In the genomic region with DNA sequence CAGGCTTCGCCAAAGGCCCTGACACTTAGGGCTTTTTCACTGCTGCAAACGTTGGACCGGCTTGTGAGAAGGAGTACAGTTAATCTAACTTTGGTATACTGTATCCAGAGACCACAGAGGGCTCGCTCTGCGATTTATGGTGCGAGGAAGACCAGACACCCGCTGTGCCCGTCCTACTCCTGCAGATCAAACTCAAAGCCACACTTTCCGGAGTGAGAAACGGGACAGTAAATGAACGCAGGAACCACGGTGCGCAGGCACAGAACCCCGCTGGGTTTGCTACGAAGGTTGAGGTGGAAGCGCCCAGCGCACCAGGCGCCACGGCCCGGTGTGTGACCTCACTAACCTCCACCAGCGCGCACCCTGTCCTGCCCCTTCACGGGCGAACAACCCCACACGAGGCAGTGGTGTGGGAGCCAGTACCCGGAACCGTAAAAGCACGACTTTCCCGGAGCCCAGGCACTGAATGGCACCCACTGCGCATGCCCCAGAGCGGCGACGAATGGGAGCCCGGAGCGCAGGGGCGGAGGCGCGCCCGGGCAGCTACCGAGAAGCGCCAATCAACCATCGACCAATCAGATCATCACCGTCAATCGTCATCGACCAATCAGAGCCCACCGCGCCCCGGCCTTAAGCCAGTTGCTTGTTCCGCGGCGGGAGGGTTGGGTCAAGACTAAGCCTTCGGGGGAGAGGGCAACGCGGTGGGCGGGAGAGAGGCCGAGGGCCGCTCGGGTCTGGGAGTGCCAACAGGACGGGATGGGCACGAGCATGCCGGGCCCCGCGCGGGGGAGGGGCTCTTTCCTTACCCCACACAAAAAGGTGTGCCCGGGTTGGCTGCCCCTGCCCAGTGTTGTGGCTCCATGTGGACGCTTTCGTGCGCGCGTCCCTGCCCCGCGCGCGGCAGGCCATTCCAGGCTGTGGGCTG, we compare ENCODE assay signal across 1 cellular context.
TF ChIP-seq lines count a peak whose summit lies in the region.

No MANE protein-coding gene starts in this region.

TF ChIP-seq in K562, 482 proteins besides CTCF, POLR2A, EP300 and RAD21 (continued from another document and continues in another):
- TF ChIP-seq, protein P1, sequence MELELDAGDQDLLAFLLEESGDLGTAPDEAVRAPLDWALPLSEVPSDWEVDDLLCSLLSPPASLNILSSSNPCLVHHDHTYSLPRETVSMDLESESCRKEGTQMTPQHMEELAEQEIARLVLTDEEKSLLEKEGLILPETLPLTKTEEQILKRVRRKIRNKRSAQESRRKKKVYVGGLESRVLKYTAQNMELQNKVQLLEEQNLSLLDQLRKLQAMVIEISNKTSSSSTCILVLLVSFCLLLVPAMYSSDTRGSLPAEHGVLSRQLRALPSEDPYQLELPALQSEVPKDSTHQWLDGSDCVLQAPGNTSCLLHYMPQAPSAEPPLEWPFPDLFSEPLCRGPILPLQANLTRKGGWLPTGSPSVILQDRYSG (tag; conservative IDR thresholded peaks at IDR 0.05; ENCODE audit: low read depth): no peak
- TF ChIP-seq, protein P2, sequence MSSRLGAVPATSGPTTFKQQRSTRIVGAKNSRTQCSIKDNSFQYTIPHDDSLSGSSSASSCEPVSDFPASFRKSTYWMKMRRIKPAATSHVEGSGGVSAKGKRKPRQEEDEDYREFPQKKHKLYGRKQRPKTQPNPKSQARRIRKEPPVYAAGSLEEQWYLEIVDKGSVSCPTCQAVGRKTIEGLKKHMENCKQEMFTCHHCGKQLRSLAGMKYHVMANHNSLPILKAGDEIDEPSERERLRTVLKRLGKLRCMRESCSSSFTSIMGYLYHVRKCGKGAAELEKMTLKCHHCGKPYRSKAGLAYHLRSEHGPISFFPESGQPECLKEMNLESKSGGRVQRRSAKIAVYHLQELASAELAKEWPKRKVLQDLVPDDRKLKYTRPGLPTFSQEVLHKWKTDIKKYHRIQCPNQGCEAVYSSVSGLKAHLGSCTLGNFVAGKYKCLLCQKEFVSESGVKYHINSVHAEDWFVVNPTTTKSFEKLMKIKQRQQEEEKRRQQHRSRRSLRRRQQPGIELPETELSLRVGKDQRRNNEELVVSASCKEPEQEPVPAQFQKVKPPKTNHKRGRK (tag; IDR thresholded peaks at IDR 0.05): no peak
- no peak for TF ChIP-seq ZNF175 (CRISPR knock-in tag; IDR thresholded peaks at IDR 0.05; ENCODE audit: low read depth)
- no peak for TF ChIP-seq ZNF133 (CRISPR knock-in tag; IDR thresholded peaks at IDR 0.05)
- TF ChIP-seq TCF3 (CRISPR knock-in tag; IDR thresholded peaks at IDR 0.05): no peak
- TF ChIP-seq, protein P3, sequence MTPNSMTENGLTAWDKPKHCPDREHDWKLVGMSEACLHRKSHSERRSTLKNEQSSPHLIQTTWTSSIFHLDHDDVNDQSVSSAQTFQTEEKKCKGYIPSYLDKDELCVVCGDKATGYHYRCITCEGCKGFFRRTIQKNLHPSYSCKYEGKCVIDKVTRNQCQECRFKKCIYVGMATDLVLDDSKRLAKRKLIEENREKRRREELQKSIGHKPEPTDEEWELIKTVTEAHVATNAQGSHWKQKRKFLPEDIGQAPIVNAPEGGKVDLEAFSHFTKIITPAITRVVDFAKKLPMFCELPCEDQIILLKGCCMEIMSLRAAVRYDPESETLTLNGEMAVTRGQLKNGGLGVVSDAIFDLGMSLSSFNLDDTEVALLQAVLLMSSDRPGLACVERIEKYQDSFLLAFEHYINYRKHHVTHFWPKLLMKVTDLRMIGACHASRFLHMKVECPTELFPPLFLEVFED (CRISPR knock-in tag; conservative IDR thresholded peaks at IDR 0.05): no peak
- TF ChIP-seq, protein P4, sequence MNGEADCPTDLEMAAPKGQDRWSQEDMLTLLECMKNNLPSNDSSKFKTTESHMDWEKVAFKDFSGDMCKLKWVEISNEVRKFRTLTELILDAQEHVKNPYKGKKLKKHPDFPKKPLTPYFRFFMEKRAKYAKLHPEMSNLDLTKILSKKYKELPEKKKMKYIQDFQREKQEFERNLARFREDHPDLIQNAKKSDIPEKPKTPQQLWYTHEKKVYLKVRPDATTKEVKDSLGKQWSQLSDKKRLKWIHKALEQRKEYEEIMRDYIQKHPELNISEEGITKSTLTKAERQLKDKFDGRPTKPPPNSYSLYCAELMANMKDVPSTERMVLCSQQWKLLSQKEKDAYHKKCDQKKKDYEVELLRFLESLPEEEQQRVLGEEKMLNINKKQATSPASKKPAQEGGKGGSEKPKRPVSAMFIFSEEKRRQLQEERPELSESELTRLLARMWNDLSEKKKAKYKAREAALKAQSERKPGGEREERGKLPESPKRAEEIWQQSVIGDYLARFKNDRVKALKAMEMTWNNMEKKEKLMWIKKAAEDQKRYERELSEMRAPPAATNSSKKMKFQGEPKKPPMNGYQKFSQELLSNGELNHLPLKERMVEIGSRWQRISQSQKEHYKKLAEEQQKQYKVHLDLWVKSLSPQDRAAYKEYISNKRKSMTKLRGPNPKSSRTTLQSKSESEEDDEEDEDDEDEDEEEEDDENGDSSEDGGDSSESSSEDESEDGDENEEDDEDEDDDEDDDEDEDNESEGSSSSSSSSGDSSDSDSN (IDR thresholded peaks at IDR 0.05; ENCODE audit: borderline replicate concordance in 1 of 2, low read depth in 2 of 2, low read length in 2 of 2): 0 out of 4 replicates have a peak, but pooled peaks have one; percentile 29 to 52
- no peak for TF ChIP-seq HMG20A (CRISPR knock-in tag; conservative IDR thresholded peaks at IDR 0.05)
- TF ChIP-seq HOXB6 (CRISPR knock-in tag; IDR thresholded peaks at IDR 0.05; ENCODE audit: borderline replicate concordance): no peak
- TF ChIP-seq, protein P5, sequence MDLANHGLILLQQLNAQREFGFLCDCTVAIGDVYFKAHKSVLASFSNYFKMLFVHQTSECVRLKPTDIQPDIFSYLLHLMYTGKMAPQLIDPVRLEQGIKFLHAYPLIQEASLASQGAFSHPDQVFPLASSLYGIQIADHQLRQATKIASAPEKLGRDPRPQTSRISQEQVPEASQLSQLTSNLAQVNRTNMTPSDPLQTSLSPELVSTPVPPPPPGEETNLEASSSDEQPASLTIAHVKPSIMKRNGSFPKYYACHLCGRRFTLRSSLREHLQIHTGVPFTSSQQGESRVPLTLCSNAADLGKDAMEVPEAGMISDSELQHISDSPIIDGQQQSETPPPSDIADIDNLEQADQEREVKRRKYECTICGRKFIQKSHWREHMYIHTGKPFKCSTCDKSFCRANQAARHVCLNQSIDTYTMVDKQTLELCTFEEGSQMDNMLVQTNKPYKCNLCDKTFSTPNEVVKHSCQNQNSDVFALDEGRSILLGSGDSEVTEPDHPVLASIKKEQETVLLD (IDR thresholded peaks at IDR 0.05): peak; percentile 95
- no peak for TF ChIP-seq KDM5B (IDR thresholded peaks at IDR 0.05; ENCODE audit: insufficient replicate concordance, low read depth, low read length)
- TF ChIP-seq FOXP1 (CRISPR knock-in tag; IDR thresholded peaks at IDR 0.05): no peak
- TF ChIP-seq TCFL5 (CRISPR knock-in tag; conservative IDR thresholded peaks at IDR 0.05): no peak
- 0 out of 4 replicates have a peak, but pooled peaks of 1 of the 2 experiments have one; percentile 13 for TF ChIP-seq SRF (CRISPR knock-in tag; IDR thresholded peaks at IDR 0.05)
- TF ChIP-seq, protein P6, sequence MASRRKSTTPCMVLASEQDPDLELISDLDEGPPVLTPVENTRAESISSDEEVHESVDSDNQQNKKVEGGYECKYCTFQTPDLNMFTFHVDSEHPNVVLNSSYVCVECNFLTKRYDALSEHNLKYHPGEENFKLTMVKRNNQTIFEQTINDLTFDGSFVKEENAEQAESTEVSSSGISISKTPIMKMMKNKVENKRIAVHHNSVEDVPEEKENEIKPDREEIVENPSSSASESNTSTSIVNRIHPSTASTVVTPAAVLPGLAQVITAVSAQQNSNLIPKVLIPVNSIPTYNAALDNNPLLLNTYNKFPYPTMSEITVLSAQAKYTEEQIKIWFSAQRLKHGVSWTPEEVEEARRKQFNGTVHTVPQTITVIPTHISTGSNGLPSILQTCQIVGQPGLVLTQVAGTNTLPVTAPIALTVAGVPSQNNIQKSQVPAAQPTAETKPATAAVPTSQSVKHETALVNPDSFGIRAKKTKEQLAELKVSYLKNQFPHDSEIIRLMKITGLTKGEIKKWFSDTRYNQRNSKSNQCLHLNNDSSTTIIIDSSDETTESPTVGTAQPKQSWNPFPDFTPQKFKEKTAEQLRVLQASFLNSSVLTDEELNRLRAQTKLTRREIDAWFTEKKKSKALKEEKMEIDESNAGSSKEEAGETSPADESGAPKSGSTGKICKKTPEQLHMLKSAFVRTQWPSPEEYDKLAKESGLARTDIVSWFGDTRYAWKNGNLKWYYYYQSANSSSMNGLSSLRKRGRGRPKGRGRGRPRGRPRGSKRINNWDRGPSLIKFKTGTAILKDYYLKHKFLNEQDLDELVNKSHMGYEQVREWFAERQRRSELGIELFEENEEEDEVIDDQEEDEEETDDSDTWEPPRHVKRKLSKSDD (conservative IDR thresholded peaks at IDR 0.05; ENCODE audit: low read length): no peak
- peak; percentile 59; the same call in 1 of the 2 replicates for TF ChIP-seq MYC (IDR thresholded peaks at IDR 0.05; ENCODE audit: low read depth, low read length)
- peak; percentile 78; the same call in 1 of the 2 replicates for TF ChIP-seq MYC (CRISPR knock-in tag; IDR thresholded peaks at IDR 0.05; ENCODE audit: borderline replicate concordance, low read depth)
- no peak for TF ChIP-seq ZNF785 (CRISPR knock-in tag; IDR thresholded peaks at IDR 0.05)
- TF ChIP-seq SIRT6 (IDR thresholded peaks at IDR 0.05; ENCODE audit: low read depth, low read length): no peak
- no peak for TF ChIP-seq ZNF830 (CRISPR knock-in tag; IDR thresholded peaks at IDR 0.05)
- no peak for TF ChIP-seq PYGO2 (tag; IDR thresholded peaks at IDR 0.05)
- no peak for TF ChIP-seq PRPF4 (IDR thresholded peaks at IDR 0.05; ENCODE audit: insufficient read depth, low read depth, low read length, poor library complexity, severe bottlenecking)
- no peak for TF ChIP-seq SOX6 (IDR thresholded peaks at IDR 0.05)
- TF ChIP-seq, protein P7, sequence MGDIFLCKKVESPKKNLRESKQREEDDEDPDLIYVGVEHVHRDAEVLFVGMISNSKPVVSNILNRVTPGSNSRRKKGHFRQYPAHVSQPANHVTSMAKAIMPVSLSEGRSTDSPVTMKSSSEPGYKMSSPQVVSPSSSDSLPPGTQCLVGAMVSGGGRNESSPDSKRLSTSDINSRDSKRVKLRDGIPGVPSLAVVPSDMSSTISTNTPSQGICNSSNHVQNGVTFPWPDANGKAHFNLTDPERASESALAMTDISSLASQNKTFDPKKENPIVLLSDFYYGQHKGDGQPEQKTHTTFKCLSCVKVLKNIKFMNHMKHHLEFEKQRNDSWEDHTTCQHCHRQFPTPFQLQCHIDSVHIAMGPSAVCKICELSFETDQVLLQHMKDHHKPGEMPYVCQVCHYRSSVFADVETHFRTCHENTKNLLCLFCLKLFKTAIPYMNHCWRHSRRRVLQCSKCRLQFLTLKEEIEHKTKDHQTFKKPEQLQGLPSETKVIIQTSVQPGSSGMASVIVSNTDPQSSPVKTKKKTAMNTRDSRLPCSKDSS (IDR thresholded peaks at IDR 0.05; ENCODE audit: low read depth, partially characterized antibody): no peak
- no peak for TF ChIP-seq STAT5B (CRISPR knock-in tag; IDR thresholded peaks at IDR 0.05)
- TF ChIP-seq MYNN (IDR thresholded peaks at IDR 0.05): no peak; the same call in 1 of the 2 replicates
- TF ChIP-seq MYNN (CRISPR knock-in tag; IDR thresholded peaks at IDR 0.05): no peak
- no peak for TF ChIP-seq NR2C1 (IDR thresholded peaks at IDR 0.05)
- TF ChIP-seq NR2C1 (tag; IDR thresholded peaks at IDR 0.05): no peak
- TF ChIP-seq NFRKB (IDR thresholded peaks at IDR 0.05; ENCODE audit: low read depth): 0 out of 2 replicates have a peak, but pooled peaks have one; percentile 16
- TF ChIP-seq, protein P8, sequence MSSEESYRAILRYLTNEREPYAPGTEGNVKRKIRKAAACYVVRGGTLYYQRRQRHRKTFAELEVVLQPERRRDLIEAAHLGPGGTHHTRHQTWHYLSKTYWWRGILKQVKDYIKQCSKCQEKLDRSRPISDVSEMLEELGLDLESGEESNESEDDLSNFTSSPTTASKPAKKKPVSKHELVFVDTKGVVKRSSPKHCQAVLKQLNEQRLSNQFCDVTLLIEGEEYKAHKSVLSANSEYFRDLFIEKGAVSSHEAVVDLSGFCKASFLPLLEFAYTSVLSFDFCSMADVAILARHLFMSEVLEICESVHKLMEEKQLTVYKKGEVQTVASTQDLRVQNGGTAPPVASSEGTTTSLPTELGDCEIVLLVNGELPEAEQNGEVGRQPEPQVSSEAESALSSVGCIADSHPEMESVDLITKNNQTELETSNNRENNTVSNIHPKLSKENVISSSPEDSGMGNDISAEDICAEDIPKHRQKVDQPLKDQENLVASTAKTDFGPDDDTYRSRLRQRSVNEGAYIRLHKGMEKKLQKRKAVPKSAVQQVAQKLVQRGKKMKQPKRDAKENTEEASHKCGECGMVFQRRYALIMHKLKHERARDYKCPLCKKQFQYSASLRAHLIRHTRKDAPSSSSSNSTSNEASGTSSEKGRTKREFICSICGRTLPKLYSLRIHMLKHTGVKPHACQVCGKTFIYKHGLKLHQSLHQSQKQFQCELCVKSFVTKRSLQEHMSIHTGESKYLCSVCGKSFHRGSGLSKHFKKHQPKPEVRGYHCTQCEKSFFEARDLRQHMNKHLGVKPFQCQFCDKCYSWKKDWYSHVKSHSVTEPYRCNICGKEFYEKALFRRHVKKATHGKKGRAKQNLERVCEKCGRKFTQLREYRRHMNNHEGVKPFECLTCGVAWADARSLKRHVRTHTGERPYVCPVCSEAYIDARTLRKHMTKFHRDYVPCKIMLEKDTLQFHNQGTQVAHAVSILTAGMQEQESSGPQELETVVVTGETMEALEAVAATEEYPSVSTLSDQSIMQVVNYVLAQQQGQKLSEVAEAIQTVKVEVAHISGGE (CRISPR knock-in tag; IDR thresholded peaks at IDR 0.05): no peak
- TF ChIP-seq MBD2 (IDR thresholded peaks at IDR 0.05; ENCODE audit: borderline replicate concordance, low read depth): peak; percentile 95
- TF ChIP-seq, protein P9, sequence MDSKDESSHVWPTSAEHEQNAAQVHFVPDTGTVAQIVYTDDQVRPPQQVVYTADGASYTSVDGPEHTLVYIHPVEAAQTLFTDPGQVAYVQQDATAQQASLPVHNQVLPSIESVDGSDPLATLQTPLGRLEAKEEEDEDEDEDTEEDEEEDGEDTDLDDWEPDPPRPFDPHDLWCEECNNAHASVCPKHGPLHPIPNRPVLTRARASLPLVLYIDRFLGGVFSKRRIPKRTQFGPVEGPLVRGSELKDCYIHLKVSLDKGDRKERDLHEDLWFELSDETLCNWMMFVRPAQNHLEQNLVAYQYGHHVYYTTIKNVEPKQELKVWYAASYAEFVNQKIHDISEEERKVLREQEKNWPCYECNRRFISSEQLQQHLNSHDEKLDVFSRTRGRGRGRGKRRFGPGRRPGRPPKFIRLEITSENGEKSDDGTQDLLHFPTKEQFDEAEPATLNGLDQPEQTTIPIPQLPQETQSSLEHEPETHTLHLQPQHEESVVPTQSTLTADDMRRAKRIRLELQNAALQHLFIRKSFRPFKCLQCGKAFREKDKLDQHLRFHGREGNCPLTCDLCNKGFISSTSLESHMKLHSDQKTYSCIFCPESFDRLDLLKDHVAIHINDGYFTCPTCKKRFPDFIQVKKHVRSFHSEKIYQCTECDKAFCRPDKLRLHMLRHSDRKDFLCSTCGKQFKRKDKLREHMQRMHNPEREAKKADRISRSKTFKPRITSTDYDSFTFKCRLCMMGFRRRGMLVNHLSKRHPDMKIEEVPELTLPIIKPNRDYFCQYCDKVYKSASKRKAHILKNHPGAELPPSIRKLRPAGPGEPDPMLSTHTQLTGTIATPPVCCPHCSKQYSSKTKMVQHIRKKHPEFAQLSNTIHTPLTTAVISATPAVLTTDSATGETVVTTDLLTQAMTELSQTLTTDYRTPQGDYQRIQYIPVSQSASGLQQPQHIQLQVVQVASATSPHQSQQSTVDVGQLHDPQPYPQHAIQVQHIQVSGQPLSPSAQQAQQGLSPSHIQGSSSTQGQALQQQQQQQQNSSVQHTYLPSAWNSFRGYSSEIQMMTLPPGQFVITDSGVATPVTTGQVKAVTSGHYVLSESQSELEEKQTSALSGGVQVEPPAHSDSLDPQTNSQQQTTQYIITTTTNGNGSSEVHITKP (IDR thresholded peaks at IDR 0.05; ENCODE audit: partially characterized antibody): peak; percentile 3
- no peak for TF ChIP-seq OTX1 (CRISPR knock-in tag; IDR thresholded peaks at IDR 0.05)
- no peak for TF ChIP-seq SRSF3 (IDR thresholded peaks at IDR 0.05; ENCODE audit: insufficient read depth, low read length)
